In the genomic region with DNA sequence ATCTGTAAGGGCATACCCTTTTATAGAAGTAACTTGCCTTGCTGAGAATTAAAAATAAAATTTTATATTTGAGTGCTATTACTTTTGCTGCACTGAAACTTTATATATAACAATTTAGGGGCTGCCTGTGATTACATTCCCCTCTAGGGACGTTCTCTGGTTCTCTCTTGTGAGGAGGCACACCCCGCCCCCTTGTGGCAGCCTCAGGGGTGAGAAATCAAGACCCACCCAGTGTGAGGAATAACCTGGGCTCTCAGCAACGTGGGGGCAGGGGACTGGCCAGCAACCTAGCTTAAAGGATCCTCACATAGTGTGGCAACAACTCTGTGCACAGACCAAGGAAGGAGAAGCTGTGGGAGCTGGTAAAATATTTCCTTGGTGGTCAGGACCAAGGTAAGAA, we compare ENCODE assay signal across 8 cellular contexts. TPM values are rescaled to one million over a fixed set of nuclear protein-coding genes. Genes with fewer than 3 reads are reported as not detected.
DNase-seq lines count a peak whose midpoint lies in the region; ATAC-seq, FAIRE-seq and TF ChIP-seq lines count a peak whose summit lies in the region.

No MANE protein-coding gene starts in this region.

- no peaks in the 10 kb centered on the region for H3K27me3 ChIP-seq in keratinocyte (ENCODE audit: control insufficient read depth, extremely low read depth, insufficient read depth, low read length)
- no peaks in the 10 kb centered on the region for H3K27me3 ChIP-seq in esophagus squamous epithelium

- WGBS in esophagus squamous epithelium, 2 donors = 8 to 10% methylated on average over 2 of the region's 3 CpGs

- H3K27ac ChIP-seq in keratinocyte (ENCODE audit: control insufficient read depth, insufficient read depth, low read length) = no peak overlapping the region
- H3K27ac ChIP-seq in esophagus squamous epithelium = no peak overlapping the region

- dilution Hi-C loops in keratinocyte (cut with MboI; ENCODE audit: extremely low pct_ligation_motif_present, low sequenced_read_pairs) = no loop called here

- H3K4me1 ChIP-seq in keratinocyte (ENCODE audit: control insufficient read depth, extremely low read depth, insufficient read depth, low read length) (peaks cover 2% of the 10 kb centered on the region), esophagus squamous epithelium (peaks cover 0 to 31% (median 2%) of the 10 kb centered on the region in 3 donors)

- no peak overlapping the region for H3K9ac ChIP-seq in keratinocyte (ENCODE audit: control insufficient read depth, extremely low read depth, insufficient read depth, low read length)

- no peaks in the 10 kb centered on the region for H3K79me2 ChIP-seq in keratinocyte (ENCODE audit: control insufficient read depth, insufficient read depth, low read length)

- H3K4me2 ChIP-seq in keratinocyte (ENCODE audit: control insufficient read depth, extremely low read depth, insufficient read depth, low read depth, low read length) = no peak overlapping the region

- intact Hi-C loops in esophagus squamous epithelium (cut with DNase I) = no loop called here

- TF ChIP-seq CTCF in keratinocyte (optimal IDR thresholded peaks at IDR 0.05 in 1 of 3, IDR thresholded peaks at IDR 0.05 in 1 of 3, conservative IDR thresholded peaks at IDR 0.05 in 1 of 3; ENCODE audit: extremely low read depth in 1 of 3, insufficient read depth in 2 of 3, low read length in 3 of 3) (peak in 2 of 3 experiments; percentile 7 to 34), esophagus squamous epithelium (IDR thresholded peaks at IDR 0.05) (peak in 3 of 6 experiments; percentile 13 to 37 (median 15))

- no peak for ATAC-seq in esophagus mucosa
- no peak for ATAC-seq in GM21723 (IDR thresholded peaks at IDR 0.05; ENCODE audit: unreplicated experiment)
- ATAC-seq in HG02571 (IDR thresholded peaks at IDR 0.05; ENCODE audit: unreplicated experiment) = no peak

- DNase-seq in COR-L47 (lab: John Stamatoyannopoulos, UW) (peak; percentile 9), LoVo (ENCODE audit: low spot score) (peak; percentile 0), keratinocyte (ENCODE audit: low read depth, low spot score) (no peak), esophagus squamous epithelium (lab: John Stamatoyannopoulos, UW) (no peak)
- peak; percentile 57 for DNase-seq in activated CD8-positive, alpha-beta memory T cell treated with anti-CD3 and anti-CD28 coated beads, Interleukin-2, amount 50 U/mL, for 4 hours

- no peaks in the 10 kb centered on the region for H4K20me1 ChIP-seq in keratinocyte (ENCODE audit: control insufficient read depth, extremely low read depth, insufficient read depth, low read length)

- no peaks in the 10 kb centered on the region for H3K9me1 ChIP-seq in keratinocyte (ENCODE audit: control insufficient read depth, extremely low read depth, insufficient read depth, low read length)

- H3K36me3 ChIP-seq in keratinocyte (ENCODE audit: control insufficient read depth in 2 of 2, extremely low read depth in 1 of 2, insufficient read depth in 2 of 2, low read length in 2 of 2) = no peaks in the 10 kb centered on the region
- no peaks in the 10 kb centered on the region for H3K36me3 ChIP-seq in esophagus squamous epithelium

- TF ChIP-seq POLR2A in esophagus squamous epithelium (IDR thresholded peaks at IDR 0.05) = no peak

- no peak overlapping the region for H2AFZ ChIP-seq in keratinocyte (ENCODE audit: control insufficient read depth, low read length)

- FAIRE-seq in keratinocyte (lab: Jason Lieb, UNC) = no peak

- H3K4me3 ChIP-seq in keratinocyte (ENCODE audit: control insufficient read depth in 2 of 3, extremely low read depth in 1 of 3, insufficient read depth in 2 of 3, low read depth in 1 of 3, low read length in 3 of 3) (no peak overlapping the region), esophagus squamous epithelium (no peak overlapping the region)

- H3K9me3 ChIP-seq in keratinocyte (ENCODE audit: control insufficient read depth, low read depth, low read length) (no peaks in the 10 kb centered on the region), esophagus squamous epithelium (no peaks in the 10 kb centered on the region)

RNA-seq across cellular contexts. Expression of a gene that starts 43.7 kb away (rescaled TPM):
- polyA plus RNA-seq in keratinocyte = not detected in 3 replicates
- not detected for polyA plus RNA-seq in keratinocyte (2011; ENCODE audit: low read depth)
- polyA plus RNA-seq in keratinocyte (2011; cell fraction: cytosol; rRNA removed) = not detected in 2 replicates
- not detected in 2 replicates for polyA plus RNA-seq in keratinocyte (2011; cell fraction: nucleus; rRNA removed)
- not detected in 2 replicates for polyA plus RNA-seq in keratinocyte (2012; ENCODE audit: low replicate concordance)
- polyA minus RNA-seq in keratinocyte = not detected in 3 replicates
- polyA minus RNA-seq in keratinocyte (2011; cell fraction: cytosol; rRNA and poly(A)+ RNA removed) = not detected
- not detected in 2 replicates for polyA minus RNA-seq in keratinocyte (2011; cell fraction: nucleus; rRNA and poly(A)+ RNA removed)
- total RNA-seq in esophagus squamous epithelium = not detected
- total RNA-seq in esophagus mucosa = not detected

RNA-seq across cellular contexts. Expression of a gene that starts 51.6 kb away (rescaled TPM):
- 0.23 TPM in 1 of 3 replicates, not detected in the others for polyA plus RNA-seq in keratinocyte
- polyA plus RNA-seq in keratinocyte (2011; ENCODE audit: low read depth) = 0.35 TPM
- polyA plus RNA-seq in keratinocyte (2011; cell fraction: cytosol; rRNA removed) = 0.04 TPM in 1 of 2 replicates, not detected in the other
- 0.32 and 0.33 TPM in 2 replicates for polyA plus RNA-seq in keratinocyte (2011; cell fraction: nucleus; rRNA removed)
- 0.09 and 0.63 TPM in 2 replicates for polyA plus RNA-seq in keratinocyte (2012; ENCODE audit: low replicate concordance)
- polyA minus RNA-seq in keratinocyte = 2.8 TPM in 1 of 3 replicates, not detected in the others
- polyA minus RNA-seq in keratinocyte (2011; cell fraction: cytosol; rRNA and poly(A)+ RNA removed) = not detected
- polyA minus RNA-seq in keratinocyte (2011; cell fraction: nucleus; rRNA and poly(A)+ RNA removed) = 0.42 and 0.47 TPM in 2 replicates
- total RNA-seq in esophagus squamous epithelium (1 to 10 TPM in 2 of 4 donors, under 1 TPM in 1, not detected in 1; 0.35 to 1.4 (median 1.1) TPM), esophagus mucosa (0.32 TPM)

RNA-seq across cellular contexts. Expression of a gene that starts 55.6 kb away (rescaled TPM):
- not detected in 3 replicates for polyA plus RNA-seq in keratinocyte
- not detected for polyA plus RNA-seq in keratinocyte (2011; ENCODE audit: low read depth)
- polyA plus RNA-seq in keratinocyte (2011; cell fraction: cytosol; rRNA removed) = not detected in 2 replicates
- not detected in 2 replicates for polyA plus RNA-seq in keratinocyte (2011; cell fraction: nucleus; rRNA removed)
- not detected in 2 replicates for polyA plus RNA-seq in keratinocyte (2012; ENCODE audit: low replicate concordance)
- 0.46 TPM in 1 of 3 replicates, not detected in the others for polyA minus RNA-seq in keratinocyte
- not detected for polyA minus RNA-seq in keratinocyte (2011; cell fraction: cytosol; rRNA and poly(A)+ RNA removed)
- not detected in 2 replicates for polyA minus RNA-seq in keratinocyte (2011; cell fraction: nucleus; rRNA and poly(A)+ RNA removed)
- total RNA-seq in esophagus squamous epithelium (not detected), esophagus mucosa (not detected)

Comparison
In these comparisons a context has a peak if more than half of its experiments do, and no peak if none do; other contexts are left out.
1. DNase-seq: peak in COR-L47 (single experiment), LoVo (single experiment) and activated CD8-positive, alpha-beta memory T cell treated with anti-CD3 and anti-CD28 coated beads, Interleukin-2, amount 50 U/mL, for 4 hours (single experiment); none in keratinocyte (single experiment) and esophagus squamous epithelium (single experiment).